ENCODE assay signal across 9 cellular contexts in genomic region chr19:8105471-8105870, GRCh38. TPM values are rescaled to one million over a fixed set of nuclear protein-coding genes. Genes with fewer than 3 reads are reported as not detected.
"Had no signal": no experiment of that assay in that cellular context is flagged by ENCODE, and none has a peak within 500 bp of the region (broad histone marks: within the 10 kb centered on the region; RNA-seq: fewer than 3 reads in every experiment).

No MANE protein-coding gene starts in this region.

- H3K9ac ChIP-seq: GM23248 had no signal

- H3K4me1 ChIP-seq: HAP-1 had no signal

- H3K27ac Mint-ChIP-seq: HFFc6, IgD-negative memory B cell had no signal

- H3K36me3 Mint-ChIP-seq: IgD-negative memory B cell had no signal

- FAIRE-seq: HepG2 had no signal

- H3K4me1 Mint-ChIP-seq: IgD-negative memory B cell had no signal

- H3K4me3 Mint-ChIP-seq: HFFc6, IgD-negative memory B cell had no signal

- H3K4me3 ChIP-seq: GM23248, HAP-1 had no signal

- H3K36me3 ChIP-seq: HAP-1 had no signal

- DNase-seq: GM23248, GOT3, HFFc6 had no signal

- H2AFZ ChIP-seq: GM23248 had no signal

- H3K27ac ChIP-seq: GM23248, HL-60 had no signal

- H3K9me3 ChIP-seq: HAP-1 had no signal

RNA-seq across cellular contexts. Expression of gene FBN3, which starts 43.9 kb away (rescaled TPM):
- total RNA-seq: GM23248, H4, HFFc6, HT1080 had no signal
- polyA plus RNA-seq: GM23248, IgD-negative memory B cell had no signal

RNA-seq across cellular contexts. Expression of gene CCL25, which starts 52.9 kb away (rescaled TPM):
- total RNA-seq: GM23248, H4, HepG2, HFFc6, HT1080 had no signal
- polyA plus RNA-seq: GM23248, HepG2 had no signal
